Comparison of ENCODE assay signal across 26 cellular contexts in genomic region chr14:95382747-95383146, GRCh38.
"Had no signal": no experiment of that assay in that cellular context is flagged by ENCODE, and none has a peak within 500 bp of the region (broad histone marks: within the 10 kb centered on the region; RNA-seq: fewer than 3 reads in every experiment).

No MANE protein-coding gene starts in this region.

- H3K27ac ChIP-seq: ascending aorta, breast epithelium, cardiac muscle cell, colonic mucosa had no signal

- H3K4me1 ChIP-seq: ascending aorta, breast epithelium, colonic mucosa had no signal

- H3K27ac Mint-ChIP-seq: activated CD4-positive, alpha-beta memory T cell treated with anti-CD3 and anti-CD28 coated beads, Interleukin-2, amount 10 ng/mL, durations not matched to agents 7 days and 5 days; activated CD4-positive, alpha-beta T cell treated with anti-CD3 and anti-CD28 coated beads, Interleukin-2, amount 10 ng/mL, durations not matched to agents 7 days and 5 days; activated naive CD4-positive, alpha-beta T cell treated with anti-CD3 and anti-CD28 coated beads, Interleukin-2, amount 10 ng/mL, durations not matched to agents 7 days and 5 days; activated naive CD4-positive, alpha-beta T cell treated with anti-CD3 and anti-CD28 coated beads, Interleukin-2, amount 50 U/mL, for 72 hours; activated naive CD8-positive, alpha-beta T cell treated with anti-CD3 and anti-CD28 coated beads, Interleukin-2, amount 10 ng/mL, durations not matched to agents 7 days and 5 days; activated T-cell treated with anti-CD3 and anti-CD28 coated beads, Interleukin-2, amount 50 U/mL, for 24 hours; activated T-cell treated with anti-CD3 and anti-CD28 coated beads, Interleukin-2, amount 50 U/mL, for 72 hours; brain had no signal

- ATAC-seq: activated naive CD4-positive, alpha-beta T cell treated with anti-CD3 and anti-CD28 coated beads, Interleukin-2, amount 50 U/mL, for 72 hours; activated T-cell treated with anti-CD3 and anti-CD28 coated beads, Interleukin-2, amount 50 U/mL, for 72 hours; esophagus mucosa had no signal

- H3K36me3 Mint-ChIP-seq: activated naive CD4-positive, alpha-beta T cell treated with anti-CD3 and anti-CD28 coated beads, Interleukin-2, amount 10 ng/mL, durations not matched to agents 7 days and 5 days had no signal

- H3K27me3 ChIP-seq: ascending aorta, breast epithelium, colonic mucosa had no signal

- H3K4me3 Mint-ChIP-seq: activated CD4-positive, alpha-beta memory T cell treated with anti-CD3 and anti-CD28 coated beads, Interleukin-2, amount 10 ng/mL, durations not matched to agents 7 days and 5 days; activated CD4-positive, alpha-beta T cell treated with anti-CD3 and anti-CD28 coated beads, Interleukin-2, amount 10 ng/mL, durations not matched to agents 7 days and 5 days; activated naive CD4-positive, alpha-beta T cell treated with anti-CD3 and anti-CD28 coated beads, Interleukin-2, amount 10 ng/mL, durations not matched to agents 7 days and 5 days; activated naive CD8-positive, alpha-beta T cell treated with anti-CD3 and anti-CD28 coated beads, Interleukin-2, amount 10 ng/mL, durations not matched to agents 7 days and 5 days; activated T-cell treated with anti-CD3 and anti-CD28 coated beads, Interleukin-2, amount 50 U/mL, for 24 hours; activated T-cell treated with anti-CD3 and anti-CD28 coated beads, Interleukin-2, amount 50 U/mL, for 72 hours; brain had no signal

- H3K36me3 ChIP-seq: ascending aorta, breast epithelium, cardiac muscle cell, colonic mucosa had no signal

- H3K4me3 ChIP-seq: ascending aorta, breast epithelium, cardiac muscle cell, colonic mucosa had no signal

- FAIRE-seq: frontal cortex had no signal

- H3K4me1 Mint-ChIP-seq: activated CD4-positive, alpha-beta memory T cell treated with anti-CD3 and anti-CD28 coated beads, Interleukin-2, amount 10 ng/mL, durations not matched to agents 7 days and 5 days; activated CD4-positive, alpha-beta T cell treated with anti-CD3 and anti-CD28 coated beads, Interleukin-2, amount 10 ng/mL, durations not matched to agents 7 days and 5 days; activated naive CD4-positive, alpha-beta T cell treated with anti-CD3 and anti-CD28 coated beads, Interleukin-2, amount 10 ng/mL, durations not matched to agents 7 days and 5 days; activated naive CD8-positive, alpha-beta T cell treated with anti-CD3 and anti-CD28 coated beads, Interleukin-2, amount 10 ng/mL, durations not matched to agents 7 days and 5 days had no signal

- DNase-seq: activated CD4-positive, alpha-beta memory T cell treated with anti-CD3 and anti-CD28 coated beads, Interleukin-2, amount 10 ng/mL, durations not matched to agents 7 days and 5 days; activated CD4-positive, alpha-beta T cell treated with anti-CD3 and anti-CD28 coated beads for 1 hour; activated CD4-positive, alpha-beta T cell treated with anti-CD3 and anti-CD28 coated beads for 4 hours; activated CD4-positive, alpha-beta T cell treated with anti-CD3 and anti-CD28 coated beads, Interleukin-2, amount 10 ng/mL, durations not matched to agents 7 days and 5 days; activated CD4-positive, alpha-beta T cell treated with anti-CD3 and anti-CD28 coated beads, Interleukin-2, amount 50 U/mL, for 4 hours; activated CD8-positive, alpha-beta memory T cell treated with anti-CD3 and anti-CD28 coated beads, Interleukin-2, amount 50 U/mL, for 48 hours; activated gamma-delta T cell; activated naive CD4-positive, alpha-beta T cell; activated naive CD4-positive, alpha-beta T cell treated with anti-CD3 and anti-CD28 coated beads, Interleukin-2, amount 10 ng/mL, durations not matched to agents 7 days and 5 days; activated naive CD8-positive, alpha-beta T cell treated with anti-CD3 and anti-CD28 coated beads, Interleukin-2, amount 10 ng/mL, durations not matched to agents 7 days and 5 days; activated T-cell treated with anti-CD3 and anti-CD28 coated beads for 4 hours; activated T-cell treated with anti-CD3 and anti-CD28 coated beads, Interleukin-2, amount 50 U/mL, for 24 hours; activated T-cell treated with anti-CD3 and anti-CD28 coated beads, Interleukin-2, amount 50 U/mL, for 72 hours; central memory CD4-positive, alpha-beta T cell; cerebellar nuclear complex; colonic mucosa; effector CD8-positive, alpha-beta T cell; foreskin fibroblast; T-helper 2 cell had no signal

- H3K9me3 ChIP-seq: colonic mucosa had no signal
